Comparison of ENCODE assay signal across 8 cellular contexts in genomic region chr15:59105839-59106238, GRCh38. TPM values are rescaled to one million over a fixed set of nuclear protein-coding genes. Genes with fewer than 3 reads are reported as not detected.
DNase-seq lines count a peak whose midpoint lies in the region; ATAC-seq and TF ChIP-seq lines count a peak whose summit lies in the region.

No MANE protein-coding gene starts in this region.

- H3K4me3 ChIP-seq in neuron (ENCODE audit: low read length): peak overlapping the region; percentile 89

- peaks cover 8% of the 10 kb centered on the region for H3K4me1 ChIP-seq in neuron (ENCODE audit: insufficient read depth, low read length)

- no peaks in the 10 kb centered on the region for H3K9me3 Mint-ChIP-seq in chondrocyte (ENCODE audit: low read depth)

- TF ChIP-seq CTCF in GM10248 (IDR thresholded peaks at IDR 0.05; ENCODE audit: control extremely low read depth, extremely low read depth, low read depth, missing control alignments): no peak
- peak; percentile 51 for TF ChIP-seq CTCF in chondrocyte (IDR thresholded peaks at IDR 0.05)

- peak overlapping the region; percentile 69 for H2AFZ ChIP-seq in neuron (ENCODE audit: low read depth, low read length)

- H3K36me3 Mint-ChIP-seq in chondrocyte (ENCODE audit: low read depth): peaks cover 5% of the 10 kb centered on the region

- peaks cover 12% of the 10 kb centered on the region for H3K4me1 Mint-ChIP-seq in chondrocyte (ENCODE audit: low read depth)

- H3K27me3 ChIP-seq in neuron (ENCODE audit: insufficient read depth, low read length): no peaks in the 10 kb centered on the region

- no peaks in the 10 kb centered on the region for H3K27me3 Mint-ChIP-seq in chondrocyte (ENCODE audit: low read depth)

- peaks cover 34% of the 10 kb centered on the region for H3K36me3 ChIP-seq in neuron (ENCODE audit: insufficient read depth, low read length)

- no peaks in the 10 kb centered on the region for H3K9me3 ChIP-seq in neuron (ENCODE audit: low read length)

- peak overlapping the region; percentile 88 for H3K4me3 Mint-ChIP-seq in chondrocyte (ENCODE audit: unreplicated experiment)

- peak; percentile 22 for DNase-seq in GM10248 (ENCODE audit: extremely low spot score)
- peak; percentile 14 for DNase-seq in NAMALWA (ENCODE audit: low spot score)
- no peak for DNase-seq in chondrocyte (ENCODE audit: low spot score)
- DNase-seq in NOMO-1 treated with dmso at 0.1 percent for 144 hours (lab: John Stamatoyannopoulos, UW; ENCODE audit: unreplicated experiment): no peak
- no peak for DNase-seq in NCI-H187 treated with DMSO at 0.1 percent for 48 hours (lab: John Stamatoyannopoulos, UW)
- no peak for DNase-seq in KG1 (lab: John Stamatoyannopoulos, UW)

- CTCF ChIA-PET in GM10248 (lab: Yijun Ruan, JAX): interaction anchor here (1.3 to 2.9 kb wide), 3 partner anchors 11 to 388 kb away, joined by 3 to 9 read pairs (median 5); no protein-coding TSS in a partner anchor

- ATAC-seq in HG03045 (IDR thresholded peaks at IDR 0.05; ENCODE audit: unreplicated experiment): no peak

- H3K27ac Mint-ChIP-seq in chondrocyte (ENCODE audit: unreplicated experiment): peak overlapping the region; percentile 95

- POLR2A ChIA-PET in GM10248 (lab: Yijun Ruan, JAX): no interaction called here

RNA-seq across cellular contexts. Expression of gene CCNB2, which starts 0.9 kb away (rescaled TPM):
- 5.3 to 10.4 TPM (median 9.7 TPM) in 3 replicates for total RNA-seq in chondrocyte

Comparison
In these comparisons a context has a peak if more than half of its experiments do, and no peak if none do; other contexts are left out.
1. DNase-seq: peak in GM10248 (single experiment) and NAMALWA (single experiment); none in chondrocyte (single experiment), NOMO-1 treated with dmso at 0.1 percent for 144 hours (single experiment), NCI-H187 treated with DMSO at 0.1 percent for 48 hours (single experiment) and KG1 (single experiment).